Comparison of ENCODE assay signal across 10 cellular contexts in the genomic region with DNA sequence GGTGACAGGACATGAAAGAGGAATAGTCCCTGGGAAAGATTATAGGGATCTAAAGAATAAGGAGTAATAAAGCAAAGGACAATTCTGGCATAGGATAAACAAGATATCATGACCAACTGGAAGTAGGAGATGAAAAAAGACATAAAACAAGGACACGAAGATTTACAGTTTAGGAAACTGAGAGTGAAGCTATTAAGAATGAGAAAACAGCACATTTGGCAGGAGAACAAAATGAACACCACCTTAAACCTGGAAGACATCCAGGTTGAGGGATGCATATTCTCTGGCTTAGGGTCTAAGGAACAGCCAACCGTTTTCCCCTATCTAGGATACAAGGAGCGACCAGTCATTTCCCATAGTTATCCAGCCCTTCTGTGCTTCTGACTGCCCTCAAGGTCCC.
DNase-seq lines count a peak whose midpoint lies in the region; ATAC-seq and TF ChIP-seq lines count a peak whose summit lies in the region.
"Had no signal": no experiment of that assay in that cellular context is flagged by ENCODE, and none has a peak within 500 bp of the region (broad histone marks: within the 10 kb centered on the region; RNA-seq: fewer than 3 reads in every experiment).

No MANE protein-coding gene starts in this region.

- H3K9ac ChIP-seq in HUES48 (ENCODE audit: low read depth, low read length): no peak overlapping the region
- H3K9ac ChIP-seq in mucosa of rectum (ENCODE audit: low read depth in 1 of 2, low read length in 2 of 2): peak overlapping the region in 1 of 2 donors; percentile 4

- in situ Hi-C loops in brain microvascular endothelial cell (cut with HindIII; ENCODE audit: low pct_ligation_motif_present, low sequenced_read_pairs): no loop called here

- no peak for TF ChIP-seq CTCF in brain microvascular endothelial cell (IDR thresholded peaks at IDR 0.05; ENCODE audit: low read depth, low read length, missing control alignments)

- H3K4me1 ChIP-seq in HUES48 (ENCODE audit: control insufficient read depth, insufficient read depth, low read length): peaks cover 13% of the 10 kb centered on the region; the same call in 1 of the 2 replicates
- H3K4me1 ChIP-seq in mucosa of rectum (ENCODE audit: control insufficient read depth in 2 of 2, insufficient read depth in 2 of 2, low read length in 2 of 2): peaks cover 14 to 16% of the 10 kb centered on the region in 2 donors

- H3K4me3 ChIP-seq in HUES48 (ENCODE audit: low read depth, low read length): peak overlapping the region; percentile 84
- peak overlapping the region; percentile 76 for H3K4me3 ChIP-seq in brain microvascular endothelial cell (ENCODE audit: low read depth, low read length)
- H3K4me3 ChIP-seq in mucosa of rectum (ENCODE audit: low read length in 2 of 2): peak overlapping the region; percentile 6 to 97

- H3K27ac ChIP-seq in HUES48 (ENCODE audit: low read depth, low read length) (no peak overlapping the region), brain microvascular endothelial cell (no peak overlapping the region), mucosa of rectum (ENCODE audit: low read depth in 2 of 2, low read length in 2 of 2) (no peak overlapping the region)

- H3K27me3 ChIP-seq in HUES48 (ENCODE audit: control insufficient read depth, insufficient read depth, low read length): no peaks in the 10 kb centered on the region
- H3K27me3 ChIP-seq in brain microvascular endothelial cell (replicated peaks): no peaks in the 10 kb centered on the region
- H3K27me3 ChIP-seq in mucosa of rectum (ENCODE audit: control insufficient read depth in 2 of 2, insufficient read depth in 2 of 2, low read length in 2 of 2): no peaks in the 10 kb centered on the region

- no peak for ATAC-seq in HG02870 (IDR thresholded peaks at IDR 0.05; ENCODE audit: unreplicated experiment)
- no peak for ATAC-seq in HG03097 (IDR thresholded peaks at IDR 0.05; ENCODE audit: low FRiP score, unreplicated experiment)

- DNase-seq in AG08395 (ENCODE audit: low spot score) (peak; percentile 8), brain microvascular endothelial cell (no peak), NCI-H1105 (lab: John Stamatoyannopoulos, UW) (no peak), anterior cingulate cortex (lab: John Stamatoyannopoulos, UW) (no peak)
- DNase-seq: head of caudate nucleus, T1000 had no signal

- H3K9me3 ChIP-seq in HUES48 (ENCODE audit: control insufficient read depth, insufficient read depth, low read length): no peaks in the 10 kb centered on the region
- no peaks in the 10 kb centered on the region for H3K9me3 ChIP-seq in mucosa of rectum (ENCODE audit: control insufficient read depth in 2 of 2, low read length in 2 of 2)

- no peaks in the 10 kb centered on the region for H3K36me3 ChIP-seq in HUES48 (ENCODE audit: control insufficient read depth, insufficient read depth, low read length)
- H3K36me3 ChIP-seq in brain microvascular endothelial cell (replicated peaks): no peaks in the 10 kb centered on the region
- peaks cover 0 to 1% of the 10 kb centered on the region in 2 donors for H3K36me3 ChIP-seq in mucosa of rectum (ENCODE audit: control insufficient read depth in 2 of 2, insufficient read depth in 2 of 2, low read length in 2 of 2)
